ENCODE assay signal across 19 cellular contexts in genomic region chr2:149902104-149902503, GRCh38.
DNase-seq lines count a peak whose midpoint lies in the region; ATAC-seq and TF ChIP-seq lines count a peak whose summit lies in the region.
"Had no signal": no experiment of that assay in that cellular context is flagged by ENCODE, and none has a peak within 500 bp of the region (broad histone marks: within the 10 kb centered on the region; RNA-seq: fewer than 3 reads in every experiment).

No MANE protein-coding gene starts in this region.

- intact Hi-C loops in PC-3 (cut with micrococcal nuclease) (loop anchor here (10.0 kb wide), 1 partner anchor 307 kb away; no protein-coding TSS in a partner anchor), right lobe of liver (cut with DNase I) (no loop called here)

- CTCF ChIA-PET in PC-3 (lab: Charles Lee), result interaction anchor here (0.7 kb wide), 1 partner anchor 195 kb away, joined by 3 read pairs; no protein-coding TSS in a partner anchor

- no peak overlapping the region for H3K27ac ChIP-seq in PC-3 (ENCODE audit: low read length)
- no peak overlapping the region for H3K27ac ChIP-seq in right lobe of liver
- H3K27ac ChIP-seq: BLaER1, HL-60 had no signal

- H3K79me2 ChIP-seq in PC-3 (ENCODE audit: low read length), result no peaks in the 10 kb centered on the region

- H3K27me3 ChIP-seq in PC-3 (ENCODE audit: low read length), result no peaks in the 10 kb centered on the region
- no peaks in the 10 kb centered on the region for H3K27me3 ChIP-seq in right lobe of liver

- peak overlapping the region; percentile 47; the same call in 1 of the 2 replicates for H2AFZ ChIP-seq in PC-3 (ENCODE audit: low read length)

- BruUV-seq in PC-3 (replicated peaks; lab: Mats Ljungman, UMichigan), result no TSS peak

- no peak overlapping the region for H3K4me2 ChIP-seq in PC-3 (ENCODE audit: low read length)
- H3K4me2 ChIP-seq: BLaER1 had no signal

- H3K4me3 ChIP-seq in PC-3 (ENCODE audit: low read length), result no peak overlapping the region
- H3K4me3 ChIP-seq in skeletal muscle cell (ENCODE audit: low read depth, low read length), result no peak overlapping the region
- H3K4me3 ChIP-seq in right lobe of liver, result no peak overlapping the region
- H3K4me3 ChIP-seq: BLaER1 had no signal

- no peaks in the 10 kb centered on the region; the same call in 1 of the 2 replicates for H3K4me1 ChIP-seq in PC-3 (ENCODE audit: insufficient read depth, low read length)
- H3K4me1 ChIP-seq in right lobe of liver, result no peaks in the 10 kb centered on the region
- H3K4me1 ChIP-seq: BLaER1 had no signal

- no peak overlapping the region for H3K9ac ChIP-seq in PC-3 (ENCODE audit: low read length)
- H3K9ac ChIP-seq: BLaER1 had no signal

- DNase-seq in ELR (ENCODE audit: low read depth), result peak; percentile 23
- DNase-seq in PC-3, result peak; percentile 33
- peak; percentile 77 for DNase-seq in fibroblast of peridontal ligament (ENCODE audit: extremely low read depth)
- DNase-seq in skeletal muscle cell (ENCODE audit: low read depth), result peak; percentile 25
- DNase-seq in activated CD4-positive, CD25-positive, alpha-beta regulatory T cell treated with anti-CD3 and anti-CD28 coated beads, Interleukin-2, amount 50 U/mL, for 72 hours, result no peak
- DNase-seq in right lobe of liver, result no peak
- DNase-seq: activated CD4-positive, alpha-beta T cell treated with anti-CD3 and anti-CD28 coated beads, Interleukin-2, amount 10 ng/mL, durations not matched to agents 24 days and 14 days; Calu3; central memory CD4-positive, alpha-beta T cell; NCI-H2081 treated with DMSO at 0.1 percent for 48 hours; NCI-H510A; T1000 had no signal

- POLR2A ChIA-PET in PC-3 (lab: Charles Lee; ENCODE audit: unreplicated experiment), result interaction anchor here (0.7 kb wide), 1 partner anchor 241 kb away, joined by 4 read pairs; no protein-coding TSS in a partner anchor

- no peak for TF ChIP-seq POLR2A in right lobe of liver (IDR thresholded peaks at IDR 0.05)

- no peaks in the 10 kb centered on the region for H3K9me2 ChIP-seq in PC-3 (replicated peaks; ENCODE audit: low read length)

- TF ChIP-seq CTCF in PC-3 (conservative IDR thresholded peaks at IDR 0.05; ENCODE audit: low read depth, low read length) (no peak), right lobe of liver (IDR thresholded peaks at IDR 0.05) (no peak)

- H3F3A ChIP-seq in PC-3 (ENCODE audit: low read length, unreplicated experiment), result no peaks in the 10 kb centered on the region

- ATAC-seq in PC-3 (peak; percentile 71), right lobe of liver (no peak), HG02885 (IDR thresholded peaks at IDR 0.05; ENCODE audit: poor library complexity, unreplicated experiment) (no peak)
- ATAC-seq: HCT116; left lobe of liver; sciatic nerve; stimulated activated memory B cell treated with anti-CD40 and anti-IgM and Interleukin-4, amounts not matched to agents 10 μg/mL and 1 μg/mL and 100 μg/mL, for 72 hours had no signal

- H3K9me3 ChIP-seq in PC-3 (ENCODE audit: low read length) (no peaks in the 10 kb centered on the region), right lobe of liver (no peaks in the 10 kb centered on the region)
- H3K9me3 ChIP-seq: BLaER1 had no signal

- no peaks in the 10 kb centered on the region for H4K20me1 ChIP-seq in PC-3 (ENCODE audit: low read length)

- 85% methylated on average over 2 of the region's 4 CpGs for WGBS in right lobe of liver (ENCODE audit: insufficient coverage, low coverage, low lambda C conversion rate, missing lambda C conversion rate)

- H3K36me3 ChIP-seq in PC-3 (ENCODE audit: low read depth, low read length), result no peaks in the 10 kb centered on the region
- no peaks in the 10 kb centered on the region for H3K36me3 ChIP-seq in right lobe of liver
- H3K36me3 ChIP-seq: BLaER1 had no signal

Comparison
In these comparisons a context has a peak if more than half of its experiments do, and no peak if none do; other contexts are left out.
1. DNase-seq: peak in ELR (single experiment), PC-3 (single experiment), fibroblast of peridontal ligament (single experiment) and skeletal muscle cell (single experiment); none in activated CD4-positive, CD25-positive, alpha-beta regulatory T cell treated with anti-CD3 and anti-CD28 coated beads, Interleukin-2, amount 50 U/mL, for 72 hours (single experiment) and right lobe of liver (0 of 3).